In genomic region chr7:71682181-71682580, GRCh38 we compare ENCODE assay signal across 1 cellular context.
TF ChIP-seq lines count a peak whose summit lies in the region.

No MANE protein-coding gene starts in this region.

TF ChIP-seq in WTC11, 78 proteins besides CTCF, POLR2A, EP300 and RAD21 (continued from another document):
- TF ChIP-seq ESRRA (CRISPR knock-in tag; IDR thresholded peaks at IDR 0.05; ENCODE audit: borderline replicate concordance): no peak
- TF ChIP-seq RORB (CRISPR knock-in tag; IDR thresholded peaks at IDR 0.05): no peak
- no peak for TF ChIP-seq SMAD3 (CRISPR knock-in tag; IDR thresholded peaks at IDR 0.05; ENCODE audit: borderline replicate concordance)
- TF ChIP-seq CBFB (CRISPR knock-in tag; IDR thresholded peaks at IDR 0.05; ENCODE audit: low read depth): no peak
- TF ChIP-seq JUN (CRISPR knock-in tag; IDR thresholded peaks at IDR 0.05): no peak
- TF ChIP-seq ZBTB43 (CRISPR knock-in tag; IDR thresholded peaks at IDR 0.05): no peak
- no peak for TF ChIP-seq ZNF121 (CRISPR knock-in tag; IDR thresholded peaks at IDR 0.05)
- no peak for TF ChIP-seq PRDM15 (CRISPR knock-in tag; IDR thresholded peaks at IDR 0.05)
